ENCODE assay signal across 3 cellular contexts in genomic region chr3:128083980-128084674, GRCh38.
TF ChIP-seq lines count a peak whose summit lies in the region.

No MANE protein-coding gene starts in this region.

TF ChIP-seq in liver, 16 proteins besides CTCF, POLR2A, EP300 and RAD21:
- TF ChIP-seq RXRA (IDR thresholded peaks at IDR 0.05): peak; percentile 43 to 77
- TF ChIP-seq HNF4G (IDR thresholded peaks at IDR 0.05): no peak
- TF ChIP-seq HNF4A (conservative IDR thresholded peaks at IDR 0.05): peak in 1 of 2 donors; percentile 13
- no peak for TF ChIP-seq FOXA1 (IDR thresholded peaks at IDR 0.05)
- TF ChIP-seq SP1 (IDR thresholded peaks at IDR 0.05): peak; percentile 34
- TF ChIP-seq NR2F2 (IDR thresholded peaks at IDR 0.05): peak; percentile 21

TF ChIP-seq in HepG2, 621 proteins besides CTCF, POLR2A, EP300 and RAD21:
- no peak for TF ChIP-seq FIP1L1 (IDR thresholded peaks at IDR 0.05; ENCODE audit: borderline replicate concordance, insufficient read depth, low read depth, low read length)
- no peak for TF ChIP-seq ZNF296 (CRISPR knock-in tag; conservative IDR thresholded peaks at IDR 0.05)
- no peak for TF ChIP-seq ZNF180 (CRISPR knock-in tag; IDR thresholded peaks at IDR 0.05; ENCODE audit: borderline replicate concordance, low read depth)
- TF ChIP-seq NR1H2 (CRISPR knock-in tag; IDR thresholded peaks at IDR 0.05; ENCODE audit: borderline replicate concordance, low read depth): no peak
- TF ChIP-seq RXRA (CRISPR knock-in tag; IDR thresholded peaks at IDR 0.05): no peak
- no peak for TF ChIP-seq ZSCAN9 (CRISPR knock-in tag; IDR thresholded peaks at IDR 0.05; ENCODE audit: borderline replicate concordance)
- no peak for TF ChIP-seq ZBTB39 (CRISPR knock-in tag; IDR thresholded peaks at IDR 0.05)
- TF ChIP-seq KDM6A (CRISPR knock-in tag; IDR thresholded peaks at IDR 0.05; ENCODE audit: low read depth): no peak
- no peak for TF ChIP-seq KDM2A (CRISPR knock-in tag; IDR thresholded peaks at IDR 0.05; ENCODE audit: borderline replicate concordance, low read depth)
- TF ChIP-seq NR2C2 (CRISPR knock-in tag; IDR thresholded peaks at IDR 0.05; ENCODE audit: borderline replicate concordance): no peak
- no peak for TF ChIP-seq KAT2B (IDR thresholded peaks at IDR 0.05; ENCODE audit: borderline replicate concordance, low read depth, low read length)
- no peak for TF ChIP-seq HOXD1 (CRISPR knock-in tag; IDR thresholded peaks at IDR 0.05)
- TF ChIP-seq ZFX (CRISPR knock-in tag; IDR thresholded peaks at IDR 0.05; ENCODE audit: low read depth): no peak
- TF ChIP-seq CREB3 (CRISPR knock-in tag; IDR thresholded peaks at IDR 0.05): no peak

TF ChIP-seq in WTC11, 78 proteins besides CTCF, POLR2A, EP300 and RAD21:
- no peak for TF ChIP-seq NR1H2 (CRISPR knock-in tag; IDR thresholded peaks at IDR 0.05)
- no peak for TF ChIP-seq IRF2 (CRISPR knock-in tag; IDR thresholded peaks at IDR 0.05; ENCODE audit: borderline replicate concordance, low read depth)
- TF ChIP-seq IRF1 (CRISPR knock-in tag; IDR thresholded peaks at IDR 0.05): no peak
- no peak for TF ChIP-seq ZNF263 (CRISPR knock-in tag; IDR thresholded peaks at IDR 0.05; ENCODE audit: low read depth)
- TF ChIP-seq, protein P1, sequence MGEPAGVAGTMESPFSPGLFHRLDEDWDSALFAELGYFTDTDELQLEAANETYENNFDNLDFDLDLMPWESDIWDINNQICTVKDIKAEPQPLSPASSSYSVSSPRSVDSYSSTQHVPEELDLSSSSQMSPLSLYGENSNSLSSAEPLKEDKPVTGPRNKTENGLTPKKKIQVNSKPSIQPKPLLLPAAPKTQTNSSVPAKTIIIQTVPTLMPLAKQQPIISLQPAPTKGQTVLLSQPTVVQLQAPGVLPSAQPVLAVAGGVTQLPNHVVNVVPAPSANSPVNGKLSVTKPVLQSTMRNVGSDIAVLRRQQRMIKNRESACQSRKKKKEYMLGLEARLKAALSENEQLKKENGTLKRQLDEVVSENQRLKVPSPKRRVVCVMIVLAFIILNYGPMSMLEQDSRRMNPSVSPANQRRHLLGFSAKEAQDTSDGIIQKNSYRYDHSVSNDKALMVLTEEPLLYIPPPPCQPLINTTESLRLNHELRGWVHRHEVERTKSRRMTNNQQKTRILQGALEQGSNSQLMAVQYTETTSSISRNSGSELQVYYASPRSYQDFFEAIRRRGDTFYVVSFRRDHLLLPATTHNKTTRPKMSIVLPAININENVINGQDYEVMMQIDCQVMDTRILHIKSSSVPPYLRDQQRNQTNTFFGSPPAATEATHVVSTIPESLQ (CRISPR knock-in tag; IDR thresholded peaks at IDR 0.05): no peak
- no peak for TF ChIP-seq JUN (CRISPR knock-in tag; IDR thresholded peaks at IDR 0.05)
- no peak for TF ChIP-seq PREB (CRISPR knock-in tag; IDR thresholded peaks at IDR 0.05; ENCODE audit: borderline replicate concordance)
- no peak for TF ChIP-seq ZBTB43 (CRISPR knock-in tag; IDR thresholded peaks at IDR 0.05)
- no peak for TF ChIP-seq ZNF416 (CRISPR knock-in tag; IDR thresholded peaks at IDR 0.05)
- no peak for TF ChIP-seq SMAD3 (CRISPR knock-in tag; IDR thresholded peaks at IDR 0.05; ENCODE audit: borderline replicate concordance)
- TF ChIP-seq TCF7 (CRISPR knock-in tag; IDR thresholded peaks at IDR 0.05; ENCODE audit: low read depth): no peak
- TF ChIP-seq, protein P2, sequence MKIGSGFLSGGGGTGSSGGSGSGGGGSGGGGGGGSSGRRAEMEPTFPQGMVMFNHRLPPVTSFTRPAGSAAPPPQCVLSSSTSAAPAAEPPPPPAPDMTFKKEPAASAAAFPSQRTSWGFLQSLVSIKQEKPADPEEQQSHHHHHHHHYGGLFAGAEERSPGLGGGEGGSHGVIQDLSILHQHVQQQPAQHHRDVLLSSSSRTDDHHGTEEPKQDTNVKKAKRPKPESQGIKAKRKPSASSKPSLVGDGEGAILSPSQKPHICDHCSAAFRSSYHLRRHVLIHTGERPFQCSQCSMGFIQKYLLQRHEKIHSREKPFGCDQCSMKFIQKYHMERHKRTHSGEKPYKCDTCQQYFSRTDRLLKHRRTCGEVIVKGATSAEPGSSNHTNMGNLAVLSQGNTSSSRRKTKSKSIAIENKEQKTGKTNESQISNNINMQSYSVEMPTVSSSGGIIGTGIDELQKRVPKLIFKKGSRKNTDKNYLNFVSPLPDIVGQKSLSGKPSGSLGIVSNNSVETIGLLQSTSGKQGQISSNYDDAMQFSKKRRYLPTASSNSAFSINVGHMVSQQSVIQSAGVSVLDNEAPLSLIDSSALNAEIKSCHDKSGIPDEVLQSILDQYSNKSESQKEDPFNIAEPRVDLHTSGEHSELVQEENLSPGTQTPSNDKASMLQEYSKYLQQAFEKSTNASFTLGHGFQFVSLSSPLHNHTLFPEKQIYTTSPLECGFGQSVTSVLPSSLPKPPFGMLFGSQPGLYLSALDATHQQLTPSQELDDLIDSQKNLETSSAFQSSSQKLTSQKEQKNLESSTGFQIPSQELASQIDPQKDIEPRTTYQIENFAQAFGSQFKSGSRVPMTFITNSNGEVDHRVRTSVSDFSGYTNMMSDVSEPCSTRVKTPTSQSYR (CRISPR knock-in tag; IDR thresholded peaks at IDR 0.05): no peak
- no peak for TF ChIP-seq SOX15 (CRISPR knock-in tag; IDR thresholded peaks at IDR 0.05)
- TF ChIP-seq NFE2L1 (CRISPR knock-in tag; IDR thresholded peaks at IDR 0.05): no peak
- no peak for TF ChIP-seq SMAD4 (CRISPR knock-in tag; IDR thresholded peaks at IDR 0.05)
- no peak for TF ChIP-seq ZNF219 (CRISPR knock-in tag; IDR thresholded peaks at IDR 0.05; ENCODE audit: borderline replicate concordance)
- TF ChIP-seq, protein P3, sequence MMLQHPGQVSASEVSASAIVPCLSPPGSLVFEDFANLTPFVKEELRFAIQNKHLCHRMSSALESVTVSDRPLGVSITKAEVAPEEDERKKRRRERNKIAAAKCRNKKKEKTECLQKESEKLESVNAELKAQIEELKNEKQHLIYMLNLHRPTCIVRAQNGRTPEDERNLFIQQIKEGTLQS (CRISPR knock-in tag; conservative IDR thresholded peaks at IDR 0.05): no peak
- no peak for TF ChIP-seq ZNF671 (CRISPR knock-in tag; IDR thresholded peaks at IDR 0.05)
- TF ChIP-seq ZNF396 (CRISPR knock-in tag; IDR thresholded peaks at IDR 0.05; ENCODE audit: borderline replicate concordance): no peak
